Comparison of ENCODE assay signal across 2 cellular contexts in genomic region chr11:686451-687243, GRCh38.
A peak's percentile ranks its signal among the peaks of the same experiment; 100 is the strongest.
TF ChIP-seq lines count a peak whose summit lies in the region.

No MANE protein-coding gene starts in this region.

TF ChIP-seq in HEK293, 187 proteins besides CTCF, POLR2A, EP300 and RAD21:
- TF ChIP-seq ZNF571 (tag by site-specific recombination; IDR thresholded peaks at IDR 0.05) (no peak), KLF9 (tag by site-specific recombination; IDR thresholded peaks at IDR 0.05; ENCODE audit: low read depth) (peak; percentile 30; the same call in 1 of the 2 replicates), KLF10 (tag by site-specific recombination; IDR thresholded peaks at IDR 0.05) (0 out of 2 replicates have a peak, but pooled peaks have one; percentile 27)

TF ChIP-seq in K562, 482 proteins besides CTCF, POLR2A, EP300 and RAD21:
- TF ChIP-seq NFE2 (IDR thresholded peaks at IDR 0.05; ENCODE audit: low read depth) (no peak), HCFC1 (IDR thresholded peaks at IDR 0.05; ENCODE audit: low read depth, low read length) (no peak), USF2 (CRISPR knock-in tag; IDR thresholded peaks at IDR 0.05) (no peak), POLR2AphosphoS5 (IDR thresholded peaks at IDR 0.05; ENCODE audit: control insufficient read depth, insufficient read depth, low read depth, low read length) (no peak), POLR2G (IDR thresholded peaks at IDR 0.05; ENCODE audit: low read depth, low read length) (peak; percentile 48), ZNF3 (CRISPR knock-in tag; IDR thresholded peaks at IDR 0.05) (no peak), RBFOX2 (IDR thresholded peaks at IDR 0.05; ENCODE audit: low read depth, low read length) (peak; percentile 49)
- TF ChIP-seq, protein P1, sequence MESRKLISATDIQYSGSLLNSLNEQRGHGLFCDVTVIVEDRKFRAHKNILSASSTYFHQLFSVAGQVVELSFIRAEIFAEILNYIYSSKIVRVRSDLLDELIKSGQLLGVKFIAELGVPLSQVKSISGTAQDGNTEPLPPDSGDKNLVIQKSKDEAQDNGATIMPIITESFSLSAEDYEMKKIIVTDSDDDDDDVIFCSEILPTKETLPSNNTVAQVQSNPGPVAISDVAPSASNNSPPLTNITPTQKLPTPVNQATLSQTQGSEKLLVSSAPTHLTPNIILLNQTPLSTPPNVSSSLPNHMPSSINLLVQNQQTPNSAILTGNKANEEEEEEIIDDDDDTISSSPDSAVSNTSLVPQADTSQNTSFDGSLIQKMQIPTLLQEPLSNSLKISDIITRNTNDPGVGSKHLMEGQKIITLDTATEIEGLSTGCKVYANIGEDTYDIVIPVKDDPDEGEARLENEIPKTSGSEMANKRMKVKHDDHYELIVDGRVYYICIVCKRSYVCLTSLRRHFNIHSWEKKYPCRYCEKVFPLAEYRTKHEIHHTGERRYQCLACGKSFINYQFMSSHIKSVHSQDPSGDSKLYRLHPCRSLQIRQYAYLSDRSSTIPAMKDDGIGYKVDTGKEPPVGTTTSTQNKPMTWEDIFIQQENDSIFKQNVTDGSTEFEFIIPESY (CRISPR knock-in tag; IDR thresholded peaks at IDR 0.05), result no peak
- TF ChIP-seq, protein P2, sequence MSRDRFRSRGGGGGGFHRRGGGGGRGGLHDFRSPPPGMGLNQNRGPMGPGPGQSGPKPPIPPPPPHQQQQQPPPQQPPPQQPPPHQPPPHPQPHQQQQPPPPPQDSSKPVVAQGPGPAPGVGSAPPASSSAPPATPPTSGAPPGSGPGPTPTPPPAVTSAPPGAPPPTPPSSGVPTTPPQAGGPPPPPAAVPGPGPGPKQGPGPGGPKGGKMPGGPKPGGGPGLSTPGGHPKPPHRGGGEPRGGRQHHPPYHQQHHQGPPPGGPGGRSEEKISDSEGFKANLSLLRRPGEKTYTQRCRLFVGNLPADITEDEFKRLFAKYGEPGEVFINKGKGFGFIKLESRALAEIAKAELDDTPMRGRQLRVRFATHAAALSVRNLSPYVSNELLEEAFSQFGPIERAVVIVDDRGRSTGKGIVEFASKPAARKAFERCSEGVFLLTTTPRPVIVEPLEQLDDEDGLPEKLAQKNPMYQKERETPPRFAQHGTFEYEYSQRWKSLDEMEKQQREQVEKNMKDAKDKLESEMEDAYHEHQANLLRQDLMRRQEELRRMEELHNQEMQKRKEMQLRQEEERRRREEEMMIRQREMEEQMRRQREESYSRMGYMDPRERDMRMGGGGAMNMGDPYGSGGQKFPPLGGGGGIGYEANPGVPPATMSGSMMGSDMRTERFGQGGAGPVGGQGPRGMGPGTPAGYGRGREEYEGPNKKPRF (IDR thresholded peaks at IDR 0.05; ENCODE audit: low read depth, low read length), result no peak
- TF ChIP-seq, protein P3, sequence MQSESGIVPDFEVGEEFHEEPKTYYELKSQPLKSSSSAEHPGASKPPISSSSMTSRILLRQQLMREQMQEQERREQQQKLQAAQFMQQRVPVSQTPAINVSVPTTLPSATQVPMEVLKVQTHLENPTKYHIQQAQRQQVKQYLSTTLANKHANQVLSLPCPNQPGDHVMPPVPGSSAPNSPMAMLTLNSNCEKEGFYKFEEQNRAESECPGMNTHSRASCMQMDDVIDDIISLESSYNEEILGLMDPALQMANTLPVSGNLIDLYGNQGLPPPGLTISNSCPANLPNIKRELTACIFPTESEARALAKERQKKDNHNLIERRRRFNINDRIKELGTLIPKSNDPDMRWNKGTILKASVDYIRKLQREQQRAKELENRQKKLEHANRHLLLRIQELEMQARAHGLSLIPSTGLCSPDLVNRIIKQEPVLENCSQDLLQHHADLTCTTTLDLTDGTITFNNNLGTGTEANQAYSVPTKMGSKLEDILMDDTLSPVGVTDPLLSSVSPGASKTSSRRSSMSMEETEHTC (IDR thresholded peaks at IDR 0.05), result no peak
